In the genomic region with DNA sequence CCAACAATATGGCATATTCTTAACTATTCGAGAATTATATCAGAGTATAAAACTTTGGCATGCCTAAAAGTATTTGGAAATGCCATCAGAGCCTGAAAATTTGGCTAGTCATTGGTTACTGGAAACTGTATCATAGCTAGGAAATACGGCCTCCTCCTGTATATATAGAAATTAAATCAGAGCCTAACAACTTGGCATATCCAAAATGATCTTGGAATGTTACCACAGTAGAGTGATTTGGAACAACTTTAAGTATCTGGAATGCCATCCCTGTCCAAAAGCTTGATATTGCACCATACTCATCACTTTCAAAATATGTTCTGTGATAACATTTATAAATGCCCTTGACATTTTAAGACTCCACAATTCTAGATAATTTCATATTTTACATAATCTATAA, we compare ENCODE assay signal across 21 cellular contexts.
"Had no signal": no experiment of that assay in that cellular context is flagged by ENCODE, and none has a peak within 500 bp of the region (broad histone marks: within the 10 kb centered on the region; RNA-seq: fewer than 3 reads in every experiment).

No MANE protein-coding gene starts in this region.

- DNase-seq: effector memory CD8-positive, alpha-beta T cell; erythroblast; esophagus squamous epithelium; hypothalamus; mesenchymal stem cell; mucosa of descending colon; naive B cell; right cardiac atrium; sigmoid colon; stimulated activated CD4-positive, alpha-beta T cell treated with anti-CD3 and anti-CD28 coated beads, Interleukin-2, amount 100 ng/mL, for 24 hours; stimulated activated CD4-positive, alpha-beta T cell treated with anti-CD3 and anti-CD28 coated beads, Interleukin-4, amount 100 ng/mL, for 24 hours; stimulated activated naive CD4-positive, alpha-beta T cell treated with Interleukin-2 at 50 U/mL for 16 hours; stomach; testis; tibial artery had no signal

- H3K4me1 ChIP-seq: esophagus squamous epithelium, prostate gland, sigmoid colon, stomach, testis, tibial artery had no signal

- ATAC-seq: effector memory CD8-positive, alpha-beta T cell; mucosa of descending colon; natural killer cell treated with Interleukin-12 subunit alpha and Interleukin-12 subunit beta and Interleukin-15 and Interleukin-18, amount 100 ng/mL, for 72 hours; right cardiac atrium; stimulated activated effector memory CD8-positive, alpha-beta T cell treated with anti-CD3 and anti-CD28 coated beads, Interleukin-12 subunit alpha, Interleukin-12 subunit beta, amount 100 ng/mL, for 72 hours had no signal

- H3K36me3 ChIP-seq: esophagus squamous epithelium, neutrophil, prostate gland, sigmoid colon, stomach, tibial artery had no signal

- H3K27ac ChIP-seq: coronary artery, esophagus squamous epithelium, neutrophil, prostate gland, sigmoid colon, stomach, testis, tibial artery had no signal

- H3K9me3 ChIP-seq: neutrophil, prostate gland, sigmoid colon, testis, tibial artery had no signal

- H3K4me3 ChIP-seq: coronary artery, esophagus squamous epithelium, lung, mucosa of descending colon, prostate gland, sigmoid colon, stomach, testis, tibial artery had no signal

- H3K27me3 ChIP-seq: esophagus squamous epithelium, neutrophil, sigmoid colon, stomach, testis, tibial artery had no signal
